In genomic region chr17:71267668-71268067, GRCh38 we compare ENCODE assay signal across 28 cellular contexts.
"Had no signal": no experiment of that assay in that cellular context is flagged by ENCODE, and none has a peak within 500 bp of the region (broad histone marks: within the 10 kb centered on the region; RNA-seq: fewer than 3 reads in every experiment).

No MANE protein-coding gene starts in this region.

- H3K4me3 Mint-ChIP-seq: stimulated activated effector memory CD8-positive, alpha-beta T cell treated with anti-CD3 and anti-CD28 coated beads, Interleukin-12 subunit alpha, Interleukin-12 subunit beta, amount 100 ng/mL, for 72 hours; stimulated activated memory B cell treated with anti-CD40 and anti-IgM and Interleukin-4, amounts not matched to agents 10 μg/mL and 1 μg/mL and 100 μg/mL, for 72 hours; stimulated activated naive B cell treated with anti-CD40 and anti-IgM and Interleukin-4, amounts not matched to agents 10 μg/mL and 1 μg/mL and 100 μg/mL, for 72 hours; stimulated activated naive CD8-positive, alpha-beta T cell treated with anti-CD3 and anti-CD28 coated beads, Interleukin-15, amount 100 ng/mL, for 72 hours; stimulated activated naive CD8-positive, alpha-beta T cell treated with anti-CD3 and anti-CD28 coated beads, Interleukin-15, Interleukin-2, amounts not matched to agents 100 ng/mL and 50 ng/mL, for 24 hours; type B pancreatic cell had no signal

- H3K27me3 Mint-ChIP-seq: stimulated activated memory B cell treated with anti-CD40 and anti-IgM and Interleukin-4, amounts not matched to agents 10 μg/mL and 1 μg/mL and 100 μg/mL, for 72 hours; stimulated activated naive B cell treated with anti-CD40 and anti-IgM and Interleukin-4, amounts not matched to agents 10 μg/mL and 1 μg/mL and 100 μg/mL, for 72 hours; stimulated activated naive CD8-positive, alpha-beta T cell treated with anti-CD3 and anti-CD28 coated beads, Interleukin-15, amount 100 ng/mL, for 72 hours; stimulated activated naive CD8-positive, alpha-beta T cell treated with anti-CD3 and anti-CD28 coated beads, Interleukin-15, Interleukin-2, amounts not matched to agents 100 ng/mL and 50 ng/mL, for 24 hours had no signal

- H3K36me3 Mint-ChIP-seq: stimulated activated effector memory CD8-positive, alpha-beta T cell treated with anti-CD3 and anti-CD28 coated beads, Interleukin-12 subunit alpha, Interleukin-12 subunit beta, amount 100 ng/mL, for 72 hours; stimulated activated memory B cell treated with anti-CD40 and anti-IgM and Interleukin-4, amounts not matched to agents 10 μg/mL and 1 μg/mL and 100 μg/mL, for 72 hours; stimulated activated naive B cell treated with anti-CD40 and anti-IgM and Interleukin-4, amounts not matched to agents 10 μg/mL and 1 μg/mL and 100 μg/mL, for 72 hours; type B pancreatic cell had no signal

- H3K9me3 ChIP-seq: testis, upper lobe of right lung, uterus, vagina had no signal

- H3K4me1 ChIP-seq: stomach, suprapubic skin, testis, thyroid gland, tibial artery, tibial nerve, transverse colon, upper lobe of left lung, upper lobe of right lung, uterus, vagina had no signal

- H3K27ac Mint-ChIP-seq: stimulated activated effector memory CD8-positive, alpha-beta T cell treated with anti-CD3 and anti-CD28 coated beads, Interleukin-12 subunit alpha, Interleukin-12 subunit beta, amount 100 ng/mL, for 72 hours; stimulated activated memory B cell treated with anti-CD40 and anti-IgM and Interleukin-4, amounts not matched to agents 10 μg/mL and 1 μg/mL and 100 μg/mL, for 72 hours; stimulated activated naive B cell treated with anti-CD40 and anti-IgM and Interleukin-4, amounts not matched to agents 10 μg/mL and 1 μg/mL and 100 μg/mL, for 72 hours; stimulated activated naive CD8-positive, alpha-beta T cell treated with anti-CD3 and anti-CD28 coated beads, Interleukin-15, amount 100 ng/mL, for 72 hours; stimulated activated naive CD8-positive, alpha-beta T cell treated with anti-CD3 and anti-CD28 coated beads, Interleukin-15, Interleukin-2, amounts not matched to agents 100 ng/mL and 50 ng/mL, for 24 hours; type B pancreatic cell had no signal

- H3K27ac ChIP-seq: stomach, suprapubic skin, testis, thoracic aorta, thyroid gland, tibial artery, tibial nerve, transverse colon, upper lobe of left lung, upper lobe of right lung, uterus, vagina had no signal

- DNase-seq: stimulated activated CD4-positive, alpha-beta T cell treated with anti-CD3 and anti-CD28 coated beads, Interleukin-2, amount 100 ng/mL, for 48 hours; stimulated activated CD4-positive, alpha-beta T cell treated with anti-CD3 and anti-CD28 coated beads, Interleukin-4, amount 100 ng/mL, for 1 hour; stimulated activated CD4-positive, alpha-beta T cell treated with anti-CD3 and anti-CD28 coated beads, Interleukin-4, amount 100 ng/mL, for 24 hours; stimulated activated CD4-positive, alpha-beta T cell treated with anti-CD3 and anti-CD28 coated beads, Interleukin-4, amount 100 ng/mL, for 4 hours; stimulated activated CD8-positive, alpha-beta memory T cell treated with anti-CD3 and anti-CD28 coated beads, Interleukin-4, amount 100 ng/mL, for 48 hours; stimulated activated naive B cell treated with anti-CD40 and anti-IgM and Interleukin-4, amounts not matched to agents 10 μg/mL and 1 μg/mL and 100 μg/mL, for 72 hours; stimulated activated naive CD4-positive, alpha-beta T cell; stimulated activated naive CD4-positive, alpha-beta T cell treated with Interleukin-2 at 50 U/mL for 16 hours; stimulated activated naive CD8-positive, alpha-beta T cell treated with anti-CD3 and anti-CD28 coated beads, Interleukin-15, amount 100 ng/mL, for 72 hours; stimulated activated naive CD8-positive, alpha-beta T cell treated with anti-CD3 and anti-CD28 coated beads, Interleukin-15, Interleukin-2, amounts not matched to agents 100 U/mL and 50 U/mL, for 24 hours; stomach; substantia nigra; testis; thyroid gland; tibial artery; transverse colon; trophoblast cell; upper lobe of left lung; upper lobe of right lung; uterus had no signal

- H3K4me1 Mint-ChIP-seq: stimulated activated effector memory CD8-positive, alpha-beta T cell treated with anti-CD3 and anti-CD28 coated beads, Interleukin-12 subunit alpha, Interleukin-12 subunit beta, amount 100 ng/mL, for 72 hours; stimulated activated memory B cell treated with anti-CD40 and anti-IgM and Interleukin-4, amounts not matched to agents 10 μg/mL and 1 μg/mL and 100 μg/mL, for 72 hours; stimulated activated naive B cell treated with anti-CD40 and anti-IgM and Interleukin-4, amounts not matched to agents 10 μg/mL and 1 μg/mL and 100 μg/mL, for 72 hours; stimulated activated naive CD8-positive, alpha-beta T cell treated with anti-CD3 and anti-CD28 coated beads, Interleukin-15, amount 100 ng/mL, for 72 hours had no signal

- H3K36me3 ChIP-seq: stomach, suprapubic skin, thoracic aorta, thyroid gland, tibial artery, tibial nerve, transverse colon, upper lobe of left lung, upper lobe of right lung, uterus, vagina had no signal

- H3K27me3 ChIP-seq: stomach, suprapubic skin, testis, thyroid gland, tibial artery, tibial nerve, transverse colon, upper lobe of left lung, upper lobe of right lung, uterus, vagina had no signal

- H3K4me3 ChIP-seq: stomach, suprapubic skin, testis, thoracic aorta, thyroid gland, tibial artery, tibial nerve, transverse colon, upper lobe of left lung, upper lobe of right lung, uterus, vagina had no signal

- ATAC-seq: stimulated activated effector memory CD8-positive, alpha-beta T cell treated with anti-CD3 and anti-CD28 coated beads, Interleukin-12 subunit alpha, Interleukin-12 subunit beta, amount 100 ng/mL, for 72 hours; stimulated activated memory B cell treated with anti-CD40 and anti-IgM and Interleukin-4, amounts not matched to agents 10 μg/mL and 1 μg/mL and 100 μg/mL, for 72 hours; stimulated activated naive B cell treated with anti-CD40 and anti-IgM and Interleukin-4, amounts not matched to agents 10 μg/mL and 1 μg/mL and 100 μg/mL, for 72 hours; stimulated activated naive CD8-positive, alpha-beta T cell treated with anti-CD3 and anti-CD28 coated beads, Interleukin-15, amount 100 ng/mL, for 72 hours; stimulated activated naive CD8-positive, alpha-beta T cell treated with anti-CD3 and anti-CD28 coated beads, Interleukin-15, Interleukin-2, amounts not matched to agents 100 U/mL and 50 U/mL, for 24 hours; upper lobe of right lung had no signal
